In the genomic region with DNA sequence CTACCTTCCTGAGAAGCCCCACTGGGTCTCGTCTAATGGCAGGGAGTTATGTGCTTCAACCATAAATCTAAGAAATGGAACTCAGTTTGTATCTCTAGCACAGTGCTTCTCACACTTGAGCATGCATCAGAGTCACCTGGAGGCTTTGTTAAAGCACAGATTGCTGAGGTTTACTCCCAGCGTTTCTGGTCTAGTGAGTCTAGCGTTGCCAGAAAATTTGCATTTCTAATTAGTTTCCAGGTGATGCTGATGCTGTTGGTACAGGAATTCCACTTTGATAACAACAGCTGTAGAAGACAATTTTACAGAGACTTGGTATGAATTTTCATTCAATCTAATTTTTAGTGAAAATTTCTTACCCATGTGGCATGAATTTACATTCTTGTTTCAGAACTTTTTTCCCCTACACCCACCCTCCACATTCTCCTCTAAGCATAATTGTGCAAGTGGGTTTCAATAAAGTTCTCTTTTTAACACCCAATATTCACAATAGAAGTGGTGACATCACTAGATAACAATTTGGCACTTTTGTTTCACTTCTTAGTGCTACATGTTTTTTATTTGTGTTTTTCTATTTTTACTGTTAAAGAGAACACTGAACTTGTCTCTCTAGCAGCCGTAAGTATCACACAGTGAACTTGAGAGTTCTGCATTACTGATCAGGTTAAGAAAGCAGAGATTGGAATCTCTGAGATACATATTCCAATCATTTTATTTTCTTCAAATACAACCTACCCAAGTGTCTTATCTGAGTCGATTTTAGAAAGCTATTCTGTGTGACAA, we compare ENCODE assay signal across 17 cellular contexts.
DNase-seq lines count a peak whose midpoint lies in the region; ATAC-seq lines count a peak whose summit lies in the region.
"Had no signal": no experiment of that assay in that cellular context is flagged by ENCODE, and none has a peak within 500 bp of the region (broad histone marks: within the 10 kb centered on the region; RNA-seq: fewer than 3 reads in every experiment).

No MANE protein-coding gene starts in this region.

- no peak overlapping the region for H3K27ac Mint-ChIP-seq in effector memory CD8-positive, alpha-beta T cell
- H3K27ac Mint-ChIP-seq: activated CD4-positive, alpha-beta T cell treated with anti-CD3 and anti-CD28 coated beads for 36 hours; CD4-positive, alpha-beta memory T cell had no signal

- ATAC-seq in GM18519 (IDR thresholded peaks at IDR 0.05; ENCODE audit: low FRiP score, unreplicated experiment) (peak; percentile 37), GM21423 (IDR thresholded peaks at IDR 0.05; ENCODE audit: unreplicated experiment) (peak; percentile 43), HG03139 (IDR thresholded peaks at IDR 0.05; ENCODE audit: unreplicated experiment) (peak; percentile 51)
- ATAC-seq in effector memory CD8-positive, alpha-beta T cell (replicated peaks) = peak; percentile 26
- ATAC-seq: activated CD4-positive, alpha-beta T cell treated with anti-CD3 and anti-CD28 coated beads for 36 hours had no signal

- H3K4me3 Mint-ChIP-seq in effector memory CD8-positive, alpha-beta T cell = no peak overlapping the region
- H3K4me3 Mint-ChIP-seq: activated CD4-positive, alpha-beta T cell treated with anti-CD3 and anti-CD28 coated beads for 36 hours; CD4-positive, alpha-beta memory T cell had no signal

- peaks cover 31 to 35% of the 10 kb centered on the region in 2 donors for H3K27me3 Mint-ChIP-seq in effector memory CD8-positive, alpha-beta T cell

- H3K36me3 Mint-ChIP-seq in effector memory CD8-positive, alpha-beta T cell (ENCODE audit: insufficient read depth) = no peaks in the 10 kb centered on the region
- H3K36me3 Mint-ChIP-seq: CD4-positive, alpha-beta memory T cell had no signal

- no peak for DNase-seq in effector memory CD8-positive, alpha-beta T cell
- DNase-seq in NCI-H2227 (lab: John Stamatoyannopoulos, UW; ENCODE audit: unreplicated experiment) (no peak), amniotic stem cell (lab: John Stamatoyannopoulos, UW) (no peak), iPS-NIHi11 (ENCODE audit: low spot score) (no peak), NCI-H187 treated with DMSO at 0.1 percent for 48 hours (lab: John Stamatoyannopoulos, UW) (no peak)
- DNase-seq: activated CD4-positive, alpha-beta T cell treated with anti-CD3 and anti-CD28 coated beads for 36 hours; activated naive CD4-positive, alpha-beta T cell; CD4-positive, alpha-beta memory T cell; IMR-90; NCI-H2029; ovary; SHP77; stimulated activated CD4-positive, alpha-beta T cell treated with anti-CD3 and anti-CD28 coated beads, Interleukin-4, amount 100 ng/mL, for 4 hours; substantia nigra had no signal

- H3K4me1 Mint-ChIP-seq in effector memory CD8-positive, alpha-beta T cell (ENCODE audit: low read depth in 2 of 2) = peaks cover 0 to 4% of the 10 kb centered on the region in 2 donors

- no peaks in the 10 kb centered on the region for H3K9me3 Mint-ChIP-seq in effector memory CD8-positive, alpha-beta T cell
- H3K9me3 Mint-ChIP-seq: CD4-positive, alpha-beta memory T cell had no signal
